16 cellular contexts compared by ENCODE assay signal in the genomic region with DNA sequence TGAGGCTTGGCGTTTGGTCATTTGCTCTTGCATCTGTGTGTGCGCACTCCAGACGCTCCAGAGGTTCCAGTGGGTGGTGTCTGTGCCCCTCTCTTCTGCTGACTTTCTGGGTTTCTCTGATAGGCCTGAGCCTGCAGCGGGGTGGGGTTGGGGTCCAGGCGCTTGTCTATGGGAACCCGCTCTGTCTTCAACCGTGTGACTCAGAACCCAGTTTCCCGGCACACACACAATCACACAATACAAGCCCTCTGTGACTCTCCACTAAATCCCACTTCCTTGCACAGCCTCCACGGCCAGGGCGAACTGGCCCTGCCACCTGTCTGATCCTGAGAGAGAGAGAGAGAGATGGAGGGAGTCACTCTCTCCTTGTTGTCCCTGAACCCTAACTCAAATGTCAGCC.
"Had no signal": no experiment of that assay in that cellular context is flagged by ENCODE, and none has a peak within 500 bp of the region (broad histone marks: within the 10 kb centered on the region; RNA-seq: fewer than 3 reads in every experiment).

No MANE protein-coding gene starts in this region.

- H3K36me3 Mint-ChIP-seq: activated naive CD4-positive, alpha-beta T cell treated with anti-CD3 and anti-CD28 coated beads, Interleukin-2, amount 50 U/mL, for 24 hours; T-cell had no signal

- H3K4me2 ChIP-seq: hepatocyte had no signal

- H3K9me3 ChIP-seq: adrenal gland, esophagus muscularis mucosa, left lung had no signal

- H3K27me3 Mint-ChIP-seq: activated naive CD4-positive, alpha-beta T cell treated with anti-CD3 and anti-CD28 coated beads, Interleukin-2, amount 50 U/mL, for 24 hours; T-cell had no signal

- H3K4me3 ChIP-seq: adrenal gland, dorsolateral prefrontal cortex, esophagus muscularis mucosa, hepatocyte, left lung had no signal

- H3K4me3 Mint-ChIP-seq: activated naive CD4-positive, alpha-beta T cell treated with anti-CD3 and anti-CD28 coated beads, Interleukin-2, amount 50 U/mL, for 24 hours; nephron; T-cell had no signal

- H3K9me3 Mint-ChIP-seq: activated naive CD4-positive, alpha-beta T cell treated with anti-CD3 and anti-CD28 coated beads, Interleukin-2, amount 50 U/mL, for 24 hours; nephron; T-cell had no signal

- H3K27me3 ChIP-seq: adrenal gland, dorsolateral prefrontal cortex, esophagus muscularis mucosa, hepatocyte, left lung had no signal

- H3K27ac Mint-ChIP-seq: activated naive CD4-positive, alpha-beta T cell treated with anti-CD3 and anti-CD28 coated beads, Interleukin-2, amount 50 U/mL, for 24 hours; nephron had no signal

- ATAC-seq: left lung, sciatic nerve had no signal

- DNase-seq: activated CD4-positive, alpha-beta T cell treated with anti-CD3 and anti-CD28 coated beads, Interleukin-2, amount 50 U/mL, for 48 hours; activated CD4-positive, CD25-positive, alpha-beta regulatory T cell treated with anti-CD3 and anti-CD28 coated beads, Interleukin-2, amount 50 U/mL, for 72 hours; activated effector memory CD4-positive, alpha-beta T cell treated with Interleukin-2 at 50 U/mL for 16 hours; activated T-cell treated with anti-CD3 and anti-CD28 coated beads, Interleukin-2, amount 50 U/mL, for 1 hour; adrenal gland; dorsolateral prefrontal cortex; mesenchymal stem cell; stimulated activated CD4-positive, alpha-beta T cell treated with anti-CD3 and anti-CD28 coated beads, Interleukin-1b, Interleukin-23, amount 100 ng/mL, for 48 hours; T-cell; T-helper 9 cell had no signal

- H3K4me1 ChIP-seq: adrenal gland, left lung had no signal

- H3K27ac ChIP-seq: adrenal gland, hepatocyte, left lung had no signal

- H2AFZ ChIP-seq: hepatocyte had no signal

- H3K36me3 ChIP-seq: adrenal gland, esophagus muscularis mucosa, left lung had no signal
